In the genomic region with DNA sequence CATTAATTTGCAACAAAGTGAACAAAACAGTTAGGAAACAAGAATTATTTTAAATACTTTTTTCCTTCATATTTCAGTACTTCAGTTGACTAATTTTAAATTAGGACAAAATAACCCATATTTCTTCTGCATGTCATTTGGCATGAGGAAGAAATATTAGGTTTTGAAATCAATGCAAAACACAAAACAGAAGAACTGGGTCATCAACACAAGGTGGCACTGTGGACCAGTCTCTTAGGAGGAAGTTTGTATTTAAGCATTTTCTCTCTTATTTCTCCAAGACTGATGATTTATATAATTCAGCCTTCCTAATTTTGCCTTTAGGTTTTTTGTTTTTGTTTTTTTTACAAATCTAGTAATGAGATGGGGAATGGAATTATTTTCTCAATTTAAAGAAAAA, we compare ENCODE assay signal across 8 cellular contexts.
A peak's percentile ranks its signal among the peaks of the same experiment; 100 is the strongest.
DNase-seq lines count a peak whose midpoint lies in the region; ATAC-seq and TF ChIP-seq lines count a peak whose summit lies in the region.

No MANE protein-coding gene starts in this region.

- H3K4me3 ChIP-seq in fibroblast of the aortic adventitia (ENCODE audit: low read depth, low read length): no peak overlapping the region

- DNase-seq in NCI-H2196 (lab: John Stamatoyannopoulos, UW; ENCODE audit: unreplicated experiment): peak; percentile 27
- no peak for DNase-seq in NCI-H2196 treated with DMSO at 0.1 percent for 48 hours (lab: John Stamatoyannopoulos, UW; ENCODE audit: unreplicated experiment)
- DNase-seq in RPMI7951 (ENCODE audit: low read depth): peak; percentile 38
- peak; percentile 77 for DNase-seq in fibroblast of the aortic adventitia (ENCODE audit: low read depth)
- peak; percentile 39 for DNase-seq in smooth muscle cell of the brain vasculature (ENCODE audit: low read depth, low spot score)
- DNase-seq in GDM1 (lab: John Stamatoyannopoulos, UW): no peak

- TF ChIP-seq CTCF in fibroblast of the aortic adventitia (IDR thresholded peaks at IDR 0.05; ENCODE audit: insufficient read depth, low read length): peak; percentile 64

- ATAC-seq in HG02981 (IDR thresholded peaks at IDR 0.05; ENCODE audit: unreplicated experiment) (peak; percentile 57), GM18520 (IDR thresholded peaks at IDR 0.05; ENCODE audit: unreplicated experiment) (no peak)

Comparison
In these comparisons a context has a peak if more than half of its experiments do, and no peak if none do; other contexts are left out.
1. DNase-seq: peak in NCI-H2196 (single experiment), RPMI7951 (single experiment), fibroblast of the aortic adventitia (single experiment) and smooth muscle cell of the brain vasculature (single experiment); none in NCI-H2196 treated with DMSO at 0.1 percent for 48 hours (single experiment) and GDM1 (single experiment).